ENCODE assay signal across 15 cellular contexts in genomic region chr7:84900215-84900614, GRCh38.
"Had no signal": no experiment of that assay in that cellular context is flagged by ENCODE, and none has a peak within 500 bp of the region (broad histone marks: within the 10 kb centered on the region; RNA-seq: fewer than 3 reads in every experiment).

No MANE protein-coding gene starts in this region.

- ATAC-seq: activated CD4-positive, CD25-positive, alpha-beta regulatory T cell treated with anti-CD3 and anti-CD28 coated beads, Interleukin-2, amount 50 U/mL, for 24 hours; activated naive CD4-positive, alpha-beta T cell treated with anti-CD3 and anti-CD28 coated beads, Interleukin-2, amount 50 U/mL, for 72 hours; left colon; pancreas; right cardiac atrium had no signal

- DNase-seq: activated CD4-positive, alpha-beta memory T cell treated with anti-CD3 and anti-CD28 coated beads, Interleukin-2, amount 10 ng/mL, durations not matched to agents 7 days and 5 days; activated CD4-positive, alpha-beta T cell treated with anti-CD3 and anti-CD28 coated beads, Interleukin-2, amount 10 ng/mL, durations not matched to agents 24 days and 14 days; activated gamma-delta T cell treated with Interleukin-2 at 50 U/mL for 16 hours; activated T-cell treated with anti-CD3 and anti-CD28 coated beads for 4 hours; aorta; effector CD4-positive, alpha-beta T cell; foreskin fibroblast; left colon; pancreas; right cardiac atrium; stimulated activated CD4-positive, alpha-beta T cell treated with anti-CD3 and anti-CD28 coated beads, Interleukin-1b, Interleukin-23, amount 100 ng/mL, for 48 hours; testis; trophoblast cell had no signal
